Comparison of ENCODE assay signal across 14 cellular contexts in the genomic region with DNA sequence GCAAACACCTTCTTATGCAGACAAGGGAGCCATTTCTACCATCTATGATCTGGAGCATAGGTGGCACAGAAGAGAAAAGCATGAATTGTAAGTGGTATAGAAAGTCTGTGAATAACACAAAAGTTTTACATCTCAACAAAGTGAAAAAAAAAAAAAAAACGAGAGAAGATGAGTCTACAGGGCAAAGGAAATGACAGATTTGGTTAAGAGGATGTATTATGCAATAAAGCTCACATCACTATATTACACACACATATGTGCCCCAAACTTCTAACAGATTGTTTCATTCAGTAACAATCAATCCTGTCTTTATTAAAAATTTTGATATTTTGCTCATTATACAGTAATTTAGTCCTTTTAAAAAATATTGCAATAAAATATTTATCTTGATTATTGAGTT. TPM values are rescaled to one million over a fixed set of nuclear protein-coding genes. Genes with fewer than 3 reads are reported as not detected.
DNase-seq lines count a peak whose midpoint lies in the region; TF ChIP-seq lines count a peak whose summit lies in the region.
"Had no signal": no experiment of that assay in that cellular context is flagged by ENCODE, and none has a peak within 500 bp of the region (broad histone marks: within the 10 kb centered on the region; RNA-seq: fewer than 3 reads in every experiment).

No MANE protein-coding gene starts in this region.

- no peaks in the 10 kb centered on the region for H3K27me3 ChIP-seq in SU-DHL-6 (ENCODE audit: low read length)
- H3K27me3 ChIP-seq: right atrium auricular region had no signal

- H3K9me3 Mint-ChIP-seq in CD14-positive monocyte (peaks cover 0 to 4% (median 0%) of the 10 kb centered on the region in 7 donors), glutamatergic neuron (ENCODE audit: unreplicated experiment) (peaks cover 6% of the 10 kb centered on the region)

- no peak overlapping the region for H3K27ac ChIP-seq in SU-DHL-6 (ENCODE audit: low read depth, low read length)
- H3K27ac ChIP-seq: right atrium auricular region had no signal

- CTCF ChIA-PET in GM10248 (lab: Yijun Ruan, JAX), result no interaction called here

- peaks cover 5% of the 10 kb centered on the region; the same call in 1 of the 2 replicates for H3K79me2 ChIP-seq in SU-DHL-6 (ENCODE audit: insufficient read depth, low read length)

- H3F3A ChIP-seq in SU-DHL-6 (ENCODE audit: insufficient read depth), result no peaks in the 10 kb centered on the region

- no peaks in the 10 kb centered on the region for H3K27me3 Mint-ChIP-seq in CD14-positive monocyte (ENCODE audit: low read depth in 3 of 3)
- H3K27me3 Mint-ChIP-seq in glutamatergic neuron (ENCODE audit: unreplicated experiment), result peaks cover 2% of the 10 kb centered on the region

- peak overlapping the region; percentile 19 for H3K4me2 ChIP-seq in SU-DHL-6 (ENCODE audit: low read depth, low read length, poor library complexity, severe bottlenecking)

- peaks cover 19 to 23% of the 10 kb centered on the region in 2 donors for H3K36me3 Mint-ChIP-seq in CD14-positive monocyte
- no peaks in the 10 kb centered on the region for H3K36me3 Mint-ChIP-seq in glutamatergic neuron (ENCODE audit: unreplicated experiment)

- intact Hi-C loops in CD14-positive monocyte (cut with micrococcal nuclease), result no loop called here

- no peak overlapping the region for H3K9ac ChIP-seq in SU-DHL-6 (ENCODE audit: low read length)

- no peaks in the 10 kb centered on the region for H4K20me1 ChIP-seq in SU-DHL-6 (ENCODE audit: low read depth, low read length)

- H2AFZ ChIP-seq in SU-DHL-6 (ENCODE audit: low read depth, low read length, severe bottlenecking), result no peak overlapping the region

- H3K4me1 Mint-ChIP-seq in CD14-positive monocyte (peaks cover 42% of the 10 kb centered on the region), glutamatergic neuron (ENCODE audit: low read depth, unreplicated experiment) (peaks cover 12% of the 10 kb centered on the region)

- H3K4me3 ChIP-seq in SU-DHL-6 (ENCODE audit: insufficient read depth, low read length, poor library complexity, severe bottlenecking), result no peak overlapping the region
- H3K4me3 ChIP-seq: right atrium auricular region had no signal

- no peaks in the 10 kb centered on the region for H3K9me3 ChIP-seq in SU-DHL-6 (ENCODE audit: insufficient read depth, low read length)
- H3K9me3 ChIP-seq: right atrium auricular region had no signal

- POLR2A ChIA-PET in GM10248 (lab: Yijun Ruan, JAX), result no interaction called here

- TF ChIP-seq CTCF in CD14-positive monocyte (IDR thresholded peaks at IDR 0.05), result no peak
- no peak for TF ChIP-seq CTCF in SU-DHL-6 (IDR thresholded peaks at IDR 0.05; ENCODE audit: insufficient read depth, low read length, poor library complexity, severe bottlenecking)
- no peak for TF ChIP-seq CTCF in glutamatergic neuron (IDR thresholded peaks at IDR 0.05; ENCODE audit: partially characterized antibody, unreplicated experiment)
- TF ChIP-seq CTCF in GM10248 (IDR thresholded peaks at IDR 0.05; ENCODE audit: control extremely low read depth, extremely low read depth, low read depth, missing control alignments), result no peak

- no peaks in the 10 kb centered on the region for H3K36me3 ChIP-seq in SU-DHL-6 (ENCODE audit: low read length)
- H3K36me3 ChIP-seq: right atrium auricular region had no signal

- no peaks in the 10 kb centered on the region for H3K9me2 ChIP-seq in SU-DHL-6 (replicated peaks; ENCODE audit: insufficient read depth, low read length)

- H3K4me3 Mint-ChIP-seq in CD14-positive monocyte, result no peak overlapping the region
- H3K4me3 Mint-ChIP-seq in glutamatergic neuron (ENCODE audit: unreplicated experiment), result no peak overlapping the region

- peak overlapping the region in 4 of 7 donors; percentile 60 to 88 (median 72) for H3K27ac Mint-ChIP-seq in CD14-positive monocyte
- no peak overlapping the region for H3K27ac Mint-ChIP-seq in glutamatergic neuron (ENCODE audit: unreplicated experiment)

- DNase-seq in CD14-positive monocyte (ENCODE audit: low spot score), result no peak
- DNase-seq in HT1080 (ENCODE audit: low read depth), result peak; percentile 68
- DNase-seq in germinal center (ENCODE audit: low spot score), result peak; percentile 4
- no peak for DNase-seq in glutamatergic neuron
- no peak for DNase-seq in GM10248 (ENCODE audit: extremely low spot score)
- no peak for DNase-seq in activated gamma-delta T cell (lab: John Stamatoyannopoulos, UW)
- no peak for DNase-seq in NCI-H2029 treated with DMSO at 0.1 percent for 48 hours (lab: John Stamatoyannopoulos, UW)
- DNase-seq: activated CD8-positive, alpha-beta memory T cell treated with anti-CD3 and anti-CD28 coated beads, Interleukin-2, amount 50 U/mL, for 48 hours; amniotic stem cell; kidney glomerular epithelial cell; NCI-H510A; stimulated activated CD4-positive, alpha-beta T cell treated with anti-CD3 and anti-CD28 coated beads, Interleukin-4, amount 100 ng/mL, for 4 hours had no signal

RNA-seq across cellular contexts. Expression of gene CERT1, which starts 49.8 kb away (rescaled TPM):
- polyA plus RNA-seq in CD14-positive monocyte, result 10 to 100 TPM; 45.9 to 50.5 TPM
- 6.2 and 8.3 TPM in 2 replicates for total RNA-seq in HT1080 (2014; rRNA removed; shearing (Covaris generic))
- polyA plus RNA-seq in HT1080 (2015; cell fraction: cytosol; rRNA removed), result 11.8 and 15.1 TPM in 2 replicates
- polyA plus RNA-seq in HT1080 (2015; cell fraction: nucleus; rRNA removed), result 22.1 and 23.9 TPM in 2 replicates
- total RNA-seq in glutamatergic neuron (ENCODE audit: unreplicated experiment), result 45.4 TPM

RNA-seq across cellular contexts. Expression of gene POLK, which starts 50.0 kb away (rescaled TPM):
- 10 to 100 TPM; 22.3 to 27.2 TPM for polyA plus RNA-seq in CD14-positive monocyte
- total RNA-seq in HT1080 (2014; rRNA removed; shearing (Covaris generic)), result 14.7 and 15.8 TPM in 2 replicates
- polyA plus RNA-seq in HT1080 (2015; cell fraction: cytosol; rRNA removed), result 11.7 and 16.4 TPM in 2 replicates
- 40.6 and 51.3 TPM in 2 replicates for polyA plus RNA-seq in HT1080 (2015; cell fraction: nucleus; rRNA removed)
- 28.9 TPM for total RNA-seq in glutamatergic neuron (ENCODE audit: unreplicated experiment)

Comparison
In these comparisons a context has a peak if more than half of its experiments do, and no peak if none do; other contexts are left out.
1. DNase-seq: peak in HT1080 (single experiment) and germinal center (single experiment); none in CD14-positive monocyte (single experiment), glutamatergic neuron (single experiment), GM10248 (single experiment), activated gamma-delta T cell (single experiment) and NCI-H2029 treated with DMSO at 0.1 percent for 48 hours (single experiment).